Comparison of ENCODE assay signal across 1 cellular context in genomic region chr13:102405499-102406079, GRCh38.
TF ChIP-seq lines count a peak whose summit lies in the region.

No MANE protein-coding gene starts in this region.

TF ChIP-seq in A549, 52 proteins besides CTCF, POLR2A, EP300 and RAD21 (continued from another document):
- peak; percentile 66 for TF ChIP-seq REST (IDR thresholded peaks at IDR 0.05)
- TF ChIP-seq PHF8 (IDR thresholded peaks at IDR 0.05; ENCODE audit: borderline replicate concordance, low read depth): no peak
